Comparison of ENCODE assay signal across 19 cellular contexts in genomic region chr3:72231439-72232196, GRCh38.
DNase-seq lines count a peak whose midpoint lies in the region; ATAC-seq and TF ChIP-seq lines count a peak whose summit lies in the region.
"Had no signal": no experiment of that assay in that cellular context is flagged by ENCODE, and none has a peak within 500 bp of the region (broad histone marks: within the 10 kb centered on the region; RNA-seq: fewer than 3 reads in every experiment).

No MANE protein-coding gene starts in this region.

- H3K27ac Mint-ChIP-seq in natural killer cell, result no peak overlapping the region
- H3K27ac Mint-ChIP-seq: activated naive CD4-positive, alpha-beta T cell treated with anti-CD3 and anti-CD28 coated beads, Interleukin-2, amount 50 U/mL, for 24 hours; activated T-cell treated with anti-CD3 and anti-CD28 coated beads, Interleukin-2, amount 50 U/mL, for 72 hours; CD8-positive, alpha-beta T cell had no signal

- in situ Hi-C loops in GM23248 (cut with MboI), result no loop called here

- TF ChIP-seq CTCF in natural killer cell (IDR thresholded peaks at IDR 0.05) (no peak), thyroid gland (IDR thresholded peaks at IDR 0.05) (no peak), gastroesophageal sphincter (IDR thresholded peaks at IDR 0.05) (no peak)

- H2AK5ac ChIP-seq in mesendoderm (ENCODE audit: low read length), result no peak overlapping the region

- no peaks in the 10 kb centered on the region for H3K36me3 Mint-ChIP-seq in natural killer cell
- H3K36me3 Mint-ChIP-seq: activated naive CD4-positive, alpha-beta T cell treated with anti-CD3 and anti-CD28 coated beads, Interleukin-2, amount 50 U/mL, for 24 hours; CD8-positive, alpha-beta T cell had no signal

- no peaks in the 10 kb centered on the region for H4K20me1 ChIP-seq in GM23248 (ENCODE audit: insufficient read depth)

- no peak overlapping the region for H3K56ac ChIP-seq in mesendoderm (ENCODE audit: low read length)

- H3K36me3 ChIP-seq in GM23248 (ENCODE audit: low read depth) (no peaks in the 10 kb centered on the region), mesendoderm (ENCODE audit: control insufficient read depth, insufficient read depth, low read length) (no peaks in the 10 kb centered on the region), thyroid gland (no peaks in the 10 kb centered on the region), gastroesophageal sphincter (no peaks in the 10 kb centered on the region)
- H3K36me3 ChIP-seq: spleen had no signal

- H3K27me3 Mint-ChIP-seq in natural killer cell (ENCODE audit: low read depth in 2 of 2), result peaks cover 6 to 8% of the 10 kb centered on the region in 2 donors
- H3K27me3 Mint-ChIP-seq: activated naive CD4-positive, alpha-beta T cell treated with anti-CD3 and anti-CD28 coated beads, Interleukin-2, amount 50 U/mL, for 24 hours had no signal

- DNase-seq in GM23248, result peak; percentile 23
- peak; percentile 30 for DNase-seq in mesendoderm
- no peak for DNase-seq in natural killer cell
- no peak for DNase-seq in thyroid gland
- DNase-seq: activated CD4-positive, alpha-beta T cell treated with anti-CD3 and anti-CD28 coated beads for 1 hour; activated T-cell treated with anti-CD3 and anti-CD28 coated beads, Interleukin-2, amount 50 U/mL, for 72 hours; CD8-positive, alpha-beta T cell; KG1; kidney; mesenchymal stem cell; NCI-H2171 treated with DMSO at 0.1 percent for 48 hours; NCI-H69; spleen had no signal

- H3K27me3 ChIP-seq in GM23248 (replicated peaks; ENCODE audit: insufficient read depth) (no peaks in the 10 kb centered on the region), mesendoderm (ENCODE audit: insufficient read depth, low read length, poor library complexity) (no peaks in the 10 kb centered on the region), thyroid gland (no peaks in the 10 kb centered on the region), gastroesophageal sphincter (no peaks in the 10 kb centered on the region)
- H3K27me3 ChIP-seq: hepatocyte had no signal

- H3K9ac ChIP-seq in GM23248, result no peak overlapping the region
- H3K9ac ChIP-seq in mesendoderm (ENCODE audit: low read length), result no peak overlapping the region

- no peak overlapping the region for H4K5ac ChIP-seq in mesendoderm (ENCODE audit: low read length)

- H3K4me3 ChIP-seq in GM23248, result no peak overlapping the region
- H3K4me3 ChIP-seq in mesendoderm (ENCODE audit: low read length), result no peak overlapping the region
- no peak overlapping the region for H3K4me3 ChIP-seq in thyroid gland (replicated peaks in 1 of 3)
- no peak overlapping the region for H3K4me3 ChIP-seq in gastroesophageal sphincter
- H3K4me3 ChIP-seq: hepatocyte, spleen had no signal

- no peak overlapping the region for H3K4ac ChIP-seq in mesendoderm (ENCODE audit: low read depth, low read length)

- H2AFZ ChIP-seq in GM23248, result no peak overlapping the region
- H2AFZ ChIP-seq: hepatocyte had no signal

- peaks cover 13% of the 10 kb centered on the region for H3F3A ChIP-seq in GM23248 (ENCODE audit: insufficient read depth)

- ATAC-seq in natural killer cell (no peak), gastroesophageal sphincter (no peak), GM21423 (IDR thresholded peaks at IDR 0.05; ENCODE audit: unreplicated experiment) (no peak)
- ATAC-seq: activated T-cell treated with anti-CD3 and anti-CD28 coated beads, Interleukin-2, amount 50 U/mL, for 72 hours; CD8-positive, alpha-beta T cell had no signal

- no peak overlapping the region for H2BK5ac ChIP-seq in mesendoderm (ENCODE audit: low read length)

- H3K9me2 ChIP-seq in GM23248 (ENCODE audit: insufficient read depth), result no peaks in the 10 kb centered on the region

- WGBS in GM23248 (ENCODE audit: low coverage in 1 of 2, low lambda C conversion rate in 2 of 2, missing lambda C conversion rate in 2 of 2), 2 experiments, result 50 to 54% methylated on average over 9 to 10 of the region's 10 CpGs
- WGBS in mesendoderm (ENCODE audit: extremely low coverage, insufficient coverage, low lambda C conversion rate), result no CpG with 5 or more reads among the region's 10 CpGs
- WGBS in thyroid gland, 2 donors, result 78 to 81% methylated on average over 10 of the region's 10 CpGs
- WGBS in gastroesophageal sphincter (ENCODE audit: low coverage in 1 of 2), 2 donors, result 70 to 73% methylated on average over 3 to 9 of the region's 10 CpGs

- intact Hi-C loops in natural killer cell (cut with micrococcal nuclease), result no loop called here
- intact Hi-C loops in thyroid gland (cut with DNase I), result no loop called here

- no peak overlapping the region for H2BK15ac ChIP-seq in mesendoderm (replicated peaks; ENCODE audit: low read depth)

- H3K4me2 ChIP-seq in GM23248 (ENCODE audit: unreplicated experiment) (no peak overlapping the region), mesendoderm (ENCODE audit: low read length) (no peak overlapping the region)
- H3K4me2 ChIP-seq: hepatocyte had no signal

- TF ChIP-seq POLR2A in thyroid gland (IDR thresholded peaks at IDR 0.05) (no peak), gastroesophageal sphincter (IDR thresholded peaks at IDR 0.05) (no peak)

- H3K79me1 ChIP-seq in mesendoderm (ENCODE audit: low read length), result no peaks in the 10 kb centered on the region

- H3K9me3 ChIP-seq in GM23248 (ENCODE audit: low read depth) (no peaks in the 10 kb centered on the region), thyroid gland (no peaks in the 10 kb centered on the region), gastroesophageal sphincter (no peaks in the 10 kb centered on the region)

- H3K4me1 ChIP-seq in GM23248 (ENCODE audit: insufficient read depth) (peaks cover 31% of the 10 kb centered on the region), mesendoderm (ENCODE audit: control insufficient read depth, low read depth, low read length) (no peaks in the 10 kb centered on the region), thyroid gland (no peaks in the 10 kb centered on the region), gastroesophageal sphincter (peaks cover 0 to 44% (median 9%) of the 10 kb centered on the region in 3 donors)

- H2BK120ac ChIP-seq in mesendoderm (ENCODE audit: low read depth, low read length), result no peak overlapping the region

- no peaks in the 10 kb centered on the region for H3K4me1 Mint-ChIP-seq in natural killer cell

- no peak overlapping the region for H3K18ac ChIP-seq in mesendoderm (ENCODE audit: low read length)

- no peak for TF ChIP-seq EP300 in gastroesophageal sphincter (IDR thresholded peaks at IDR 0.05)

- H3K4me3 Mint-ChIP-seq in natural killer cell, result no peak overlapping the region
- H3K4me3 Mint-ChIP-seq: activated naive CD4-positive, alpha-beta T cell treated with anti-CD3 and anti-CD28 coated beads, Interleukin-2, amount 50 U/mL, for 24 hours; activated T-cell treated with anti-CD3 and anti-CD28 coated beads, Interleukin-2, amount 50 U/mL, for 72 hours; CD8-positive, alpha-beta T cell had no signal

- no peaks in the 10 kb centered on the region for H3K9me3 Mint-ChIP-seq in natural killer cell
- H3K9me3 Mint-ChIP-seq: activated naive CD4-positive, alpha-beta T cell treated with anti-CD3 and anti-CD28 coated beads, Interleukin-2, amount 50 U/mL, for 24 hours; CD8-positive, alpha-beta T cell had no signal

- no peak overlapping the region for H4K8ac ChIP-seq in mesendoderm (ENCODE audit: low read depth, low read length)

- H3K27ac ChIP-seq in GM23248, result no peak overlapping the region
- H3K27ac ChIP-seq in cingulate gyrus (ENCODE audit: low read depth, low read length), result peak overlapping the region; percentile 57
- no peak overlapping the region for H3K27ac ChIP-seq in mesendoderm (ENCODE audit: low read depth, low read length)
- H3K27ac ChIP-seq in temporal lobe (ENCODE audit: low read depth, low read length), result peak overlapping the region; percentile 90
- no peak overlapping the region for H3K27ac ChIP-seq in thyroid gland
- no peak overlapping the region for H3K27ac ChIP-seq in gastroesophageal sphincter
- H3K27ac ChIP-seq: hepatocyte, spleen had no signal

- no peaks in the 10 kb centered on the region for H3K79me2 ChIP-seq in GM23248 (ENCODE audit: insufficient read depth)
- H3K79me2 ChIP-seq in mesendoderm (ENCODE audit: control insufficient read depth, insufficient read depth, low read length), result no peaks in the 10 kb centered on the region
- H3K79me2 ChIP-seq: hepatocyte had no signal

- H3K23ac ChIP-seq in mesendoderm (ENCODE audit: low read length), result no peak overlapping the region

Comparison
In these comparisons a context has a peak if more than half of its experiments do, and no peak if none do; other contexts are left out.
1. DNase-seq: peak in GM23248 (single experiment) and mesendoderm (single experiment); none in natural killer cell (single experiment) and thyroid gland (0 of 2).
2. H3K27ac ChIP-seq: peak in cingulate gyrus (single experiment) and temporal lobe (single experiment); none in GM23248 (single experiment), mesendoderm (single experiment), thyroid gland (0 of 3) and gastroesophageal sphincter (0 of 4).